Comparison of ENCODE assay signal across 7 cellular contexts in genomic region chr7:80060218-80060806, GRCh38.
A peak's percentile ranks its signal among the peaks of the same experiment; 100 is the strongest.
DNase-seq lines count a peak whose midpoint lies in the region; ATAC-seq and TF ChIP-seq lines count a peak whose summit lies in the region.

No MANE protein-coding gene starts in this region.

- TF ChIP-seq CTCF in GM10266 (IDR thresholded peaks at IDR 0.05; ENCODE audit: control insufficient read depth, insufficient read depth, low read depth, missing control alignments) (peak; percentile 23), LNCaP clone FGC (IDR thresholded peaks at IDR 0.05; ENCODE audit: control insufficient read depth, extremely low read depth, insufficient read depth) (peak; percentile 43), RWPE1 (conservative IDR thresholded peaks at IDR 0.05; ENCODE audit: low read depth) (peak; percentile 75), fibroblast of the aortic adventitia (IDR thresholded peaks at IDR 0.05; ENCODE audit: insufficient read depth, low read length) (peak; percentile 49), sigmoid colon (IDR thresholded peaks at IDR 0.05) (peak in 3 of 4 experiments; percentile 16 to 55 (median 25))

- H3K4me3 ChIP-seq in LNCaP clone FGC (ENCODE audit: low read depth, low read length) (no peak overlapping the region), fibroblast of the aortic adventitia (ENCODE audit: low read depth, low read length) (no peak overlapping the region), sigmoid colon (no peak overlapping the region)

- TF ChIP-seq EP300 in sigmoid colon (IDR thresholded peaks at IDR 0.05) = no peak

- H3K36me3 ChIP-seq in sigmoid colon = no peaks in the 10 kb centered on the region

- H3K27ac ChIP-seq in RWPE1 (no peak overlapping the region), sigmoid colon (no peak overlapping the region)

- no peak for TF ChIP-seq POLR2A in sigmoid colon (IDR thresholded peaks at IDR 0.05)

- WGBS in sigmoid colon, 2 donors = 72 to 99% methylated on average over 1 of the region's 1 CpG

- POLR2A ChIA-PET in RWPE1 (lab: Yijun Ruan, JAX; ENCODE audit: low non-redundant PET) = no interaction called here

- H3K9me3 ChIP-seq in sigmoid colon = peaks cover 0 to 2% (median 0%) of the 10 kb centered on the region in 4 donors

- intact Hi-C loops in sigmoid colon (cut with DNase I) = loop anchor here (5.0 kb wide), 3 partner anchors 227 to 382 kb away; no protein-coding TSS in a partner anchor

- no peak for ATAC-seq in GM19324 (IDR thresholded peaks at IDR 0.05; ENCODE audit: low FRiP score, unreplicated experiment)

- H3K4me1 ChIP-seq in sigmoid colon = no peaks in the 10 kb centered on the region

- DNase-seq in GM10266 (ENCODE audit: extremely low spot score) (no peak), LNCaP clone FGC (ENCODE audit: low read depth) (peak; percentile 73), RWPE1 (ENCODE audit: low spot score) (peak; percentile 20), fibroblast of the aortic adventitia (ENCODE audit: low read depth) (peak; percentile 82), sigmoid colon (no peak)
- DNase-seq in activated effector memory CD4-positive, alpha-beta T cell treated with Interleukin-2 at 50 U/mL for 16 hours = no peak

- CTCF ChIA-PET in RWPE1 (lab: Yijun Ruan, JAX) = interaction anchor here (0.5 to 0.9 kb wide), 5 partner anchors 28 to 602 kb away, joined by 3 to 8 read pairs (median 4); partner anchors contain the start of gene GNAI1

- H3K27me3 ChIP-seq in sigmoid colon = no peaks in the 10 kb centered on the region

Comparison
In these comparisons a context has a peak if more than half of its experiments do, and no peak if none do; other contexts are left out.
1. DNase-seq: peak in LNCaP clone FGC (single experiment), RWPE1 (single experiment) and fibroblast of the aortic adventitia (single experiment); none in GM10266 (single experiment), sigmoid colon (single experiment) and activated effector memory CD4-positive, alpha-beta T cell treated with Interleukin-2 at 50 U/mL for 16 hours (single experiment).
2. CTCF ChIP-seq: peak in every context shown above with its lines; median percentile 75 in RWPE1; 49 in fibroblast of the aortic adventitia; 43 in LNCaP clone FGC; 25 in sigmoid colon; 23 in GM10266.